Comparison of ENCODE assay signal across 6 cellular contexts in genomic region chr9:136438548-136438908, GRCh38. TPM values are rescaled to one million over a fixed set of nuclear protein-coding genes. Genes with fewer than 3 reads are reported as not detected.
DNase-seq lines count a peak whose midpoint lies in the region; ATAC-seq, FAIRE-seq and TF ChIP-seq lines count a peak whose summit lies in the region.

No MANE protein-coding gene starts in this region.

- H3K27ac ChIP-seq in esophagus muscularis mucosa (replicated peaks in 1 of 4) = peak overlapping the region; percentile 80 to 86 (median 80)

- H3K4me1 Mint-ChIP-seq in stimulated activated effector memory CD8-positive, alpha-beta T cell treated with anti-CD3 and anti-CD28 coated beads, Interleukin-12 subunit alpha, Interleukin-12 subunit beta, amount 100 ng/mL, for 72 hours = peaks cover 25% of the 10 kb centered on the region

- TF ChIP-seq POLR2A in esophagus muscularis mucosa (IDR thresholded peaks at IDR 0.05; ENCODE audit: low read depth) = no peak

- H3K4me3 ChIP-seq in GM08714 (ENCODE audit: low read length) (peak overlapping the region; percentile 88), esophagus muscularis mucosa (peak overlapping the region; percentile 78 to 99 (median 92))
- H3K4me3 ChIP-seq in Jurkat, Clone E6-1 (ENCODE audit: low read length) = peak overlapping the region; percentile 58

- no peak for TF ChIP-seq CTCF in esophagus muscularis mucosa (IDR thresholded peaks at IDR 0.05)

- TF ChIP-seq EP300 in esophagus muscularis mucosa (IDR thresholded peaks at IDR 0.05) = no peak

- intact Hi-C loops in esophagus muscularis mucosa (cut with DNase I) = loop anchor here (5.0 kb wide), 1 partner anchor 39 kb away; no protein-coding TSS in a partner anchor

- H3K27me3 ChIP-seq in esophagus muscularis mucosa = no peaks in the 10 kb centered on the region

- no peak for DNase-seq in Jurkat, Clone E6-1 (ENCODE audit: low read depth, low spot score)
- no peak for DNase-seq in esophagus muscularis mucosa (ENCODE audit: extremely low spot score)
- DNase-seq in stimulated activated effector memory CD8-positive, alpha-beta T cell treated with anti-CD3 and anti-CD28 coated beads, Interleukin-12 subunit alpha, Interleukin-12 subunit beta, amount 100 ng/mL, for 72 hours (ENCODE audit: low spot score in 2 of 2) = no peak
- DNase-seq in RCC 7860 (ENCODE audit: low spot score) = no peak

- peak overlapping the region; percentile 79 for H3K4me3 Mint-ChIP-seq in stimulated activated effector memory CD8-positive, alpha-beta T cell treated with anti-CD3 and anti-CD28 coated beads, Interleukin-12 subunit alpha, Interleukin-12 subunit beta, amount 100 ng/mL, for 72 hours

- H3K9me3 ChIP-seq in esophagus muscularis mucosa = no peaks in the 10 kb centered on the region

- peak overlapping the region; percentile 70 for H3K27ac Mint-ChIP-seq in stimulated activated effector memory CD8-positive, alpha-beta T cell treated with anti-CD3 and anti-CD28 coated beads, Interleukin-12 subunit alpha, Interleukin-12 subunit beta, amount 100 ng/mL, for 72 hours

- H3K36me3 Mint-ChIP-seq in stimulated activated effector memory CD8-positive, alpha-beta T cell treated with anti-CD3 and anti-CD28 coated beads, Interleukin-12 subunit alpha, Interleukin-12 subunit beta, amount 100 ng/mL, for 72 hours = peaks cover 41% of the 10 kb centered on the region

- 0% methylated on average over 11 of the region's 36 CpGs for WGBS in esophagus muscularis mucosa

- H3K36me3 ChIP-seq in esophagus muscularis mucosa = peaks cover 26 to 68% (median 55%) of the 10 kb centered on the region in 4 donors

- FAIRE-seq in RCC 7860 (lab: Jason Lieb, UNC) = no peak

- no peaks in the 10 kb centered on the region for H3K9me3 Mint-ChIP-seq in stimulated activated effector memory CD8-positive, alpha-beta T cell treated with anti-CD3 and anti-CD28 coated beads, Interleukin-12 subunit alpha, Interleukin-12 subunit beta, amount 100 ng/mL, for 72 hours

- peaks cover 33 to 59% (median 41%) of the 10 kb centered on the region in 4 donors for H3K4me1 ChIP-seq in esophagus muscularis mucosa

- peak; percentile 29 for ATAC-seq in stimulated activated effector memory CD8-positive, alpha-beta T cell treated with anti-CD3 and anti-CD28 coated beads, Interleukin-12 subunit alpha, Interleukin-12 subunit beta, amount 100 ng/mL, for 72 hours
- ATAC-seq in GM21367 (IDR thresholded peaks at IDR 0.05; ENCODE audit: unreplicated experiment) = no peak

RNA-seq across cellular contexts. Expression of gene INPP5E, which starts 1.1 kb away (rescaled TPM):
- polyA plus RNA-seq in Jurkat, Clone E6-1 (2012; ENCODE audit: insufficient read depth, insufficient read length) = 18.1 TPM
- total RNA-seq in esophagus muscularis mucosa = 10 to 100 TPM in 2 of 4 donors, 1 to 10 TPM in 2; 8.4 to 17.1 (median 12.5) TPM

RNA-seq across cellular contexts. Expression of gene PMPCA, which starts 28.1 kb away (rescaled TPM):
- 95.9 TPM for polyA plus RNA-seq in Jurkat, Clone E6-1 (2012; ENCODE audit: insufficient read depth, insufficient read length)
- 10 to 100 TPM; 22.8 to 43.9 (median 35.0) TPM for total RNA-seq in esophagus muscularis mucosa

RNA-seq across cellular contexts. Expression of gene ENTR1, which starts 28.1 kb away (rescaled TPM):
- 112 TPM for polyA plus RNA-seq in Jurkat, Clone E6-1 (2012; ENCODE audit: insufficient read depth, insufficient read length)
- total RNA-seq in esophagus muscularis mucosa = 10 to 100 TPM; 26.2 to 44.8 (median 37.6) TPM

RNA-seq across cellular contexts. Expression of gene SNAPC4, which starts 38.6 kb away (rescaled TPM):
- polyA plus RNA-seq in Jurkat, Clone E6-1 (2012; ENCODE audit: insufficient read depth, insufficient read length) = 11.2 TPM
- 1 to 10 TPM; 3.3 to 8.4 (median 4.9) TPM for total RNA-seq in esophagus muscularis mucosa

RNA-seq across cellular contexts. Expression of gene SEC16A, which starts 44.3 kb away (rescaled TPM):
- 40.8 TPM for polyA plus RNA-seq in Jurkat, Clone E6-1 (2012; ENCODE audit: insufficient read depth, insufficient read length)
- total RNA-seq in esophagus muscularis mucosa = 10 to 100 TPM; 43.2 to 62.3 (median 51.3) TPM
